ENCODE assay signal across 8 cellular contexts in the genomic region with DNA sequence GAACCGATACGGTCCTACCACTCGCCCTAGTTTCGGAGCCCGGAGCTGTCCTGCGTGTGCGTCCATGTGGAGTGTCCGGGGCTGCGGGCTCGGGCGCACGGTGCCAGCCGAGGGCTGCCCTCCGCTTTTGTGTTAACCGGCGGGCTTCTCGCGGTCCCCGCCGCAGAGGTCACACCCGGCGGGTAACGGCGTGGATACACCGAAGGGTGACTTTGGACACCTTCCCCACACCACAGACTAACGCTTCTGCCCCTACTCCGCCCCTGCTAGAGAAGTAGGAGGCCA. TPM values are rescaled to one million over a fixed set of nuclear protein-coding genes. Genes with fewer than 3 reads are reported as not detected.
A peak's percentile ranks its signal among the peaks of the same experiment; 100 is the strongest.
DNase-seq lines count a peak whose midpoint lies in the region; ATAC-seq and TF ChIP-seq lines count a peak whose summit lies in the region.

No MANE protein-coding gene starts in this region.

- H3K27ac Mint-ChIP-seq in HFFc6 (peak overlapping the region; percentile 80), progenitor cell of endocrine pancreas (peak overlapping the region; percentile 97)

- WGBS in SK-N-SH (ENCODE audit: low lambda C conversion rate) = under 1% methylated on average over 25 of the region's 27 CpGs

- H3K27me3 ChIP-seq in SK-N-SH (ENCODE audit: insufficient read depth) = peaks cover 42% of the 10 kb centered on the region

- no peaks in the 10 kb centered on the region for H3K9me3 ChIP-seq in SK-N-SH

- no peaks in the 10 kb centered on the region for H3K79me2 ChIP-seq in SK-N-SH (ENCODE audit: insufficient read depth)

- DNase-seq in HFFc6 = no peak
- DNase-seq in SK-N-SH = no peak
- DNase-seq in fibroblast of villous mesenchyme (ENCODE audit: low read depth) = peak; percentile 20
- no peak for DNase-seq in progenitor cell of endocrine pancreas (ENCODE audit: low spot score, unreplicated experiment)
- no peak for DNase-seq in hippocampal formation (lab: John Stamatoyannopoulos, UW)
- no peak for DNase-seq in Ammon's horn (ENCODE audit: low spot score)

- TF ChIP-seq CTCF in GM12875 (IDR thresholded peaks at IDR 0.05; ENCODE audit: borderline replicate concordance, insufficient read depth, low read depth, low read length) (no peak), HFFc6 (IDR thresholded peaks at IDR 0.05) (no peak), SK-N-SH (IDR thresholded peaks at IDR 0.05) (no peak), fibroblast of villous mesenchyme (IDR thresholded peaks at IDR 0.05; ENCODE audit: insufficient read depth, low read depth, low read length) (no peak), progenitor cell of endocrine pancreas (IDR thresholded peaks at IDR 0.05; ENCODE audit: unreplicated experiment) (no peak)

- H3K9me3 Mint-ChIP-seq in HFFc6 = no peaks in the 10 kb centered on the region
- no peaks in the 10 kb centered on the region for H3K9me3 Mint-ChIP-seq in progenitor cell of endocrine pancreas (ENCODE audit: low read depth)

- peak overlapping the region; percentile 71 to 78; a peak in 3 of 4 replicates for H3K27ac ChIP-seq in SK-N-SH (ENCODE audit: low read depth in 2 of 2, low read length in 1 of 2)

- no peak for ATAC-seq in HG03457 (IDR thresholded peaks at IDR 0.05; ENCODE audit: unreplicated experiment)

- H3K4me1 Mint-ChIP-seq in HFFc6 (ENCODE audit: low read depth) (peaks cover 29% of the 10 kb centered on the region), progenitor cell of endocrine pancreas (ENCODE audit: low read depth) (peaks cover 33% of the 10 kb centered on the region)

- H3K36me3 ChIP-seq in SK-N-SH (replicated peaks in 1 of 2; ENCODE audit: control insufficient read depth in 1 of 2, insufficient read depth in 2 of 2, low read length in 1 of 2) = no peaks in the 10 kb centered on the region

- H3K4me3 ChIP-seq in GM12875 (ENCODE audit: low read depth, low read length) = peak overlapping the region; percentile 73
- H3K4me3 ChIP-seq in SK-N-SH (ENCODE audit: low read depth in 2 of 2, low read length in 1 of 2) = peak overlapping the region; percentile 67 to 71
- peak overlapping the region; percentile 89 for H3K4me3 ChIP-seq in fibroblast of villous mesenchyme (ENCODE audit: low read depth, low read length)

- CTCF ChIA-PET in SK-N-SH (lab: Yijun Ruan, JAX) = interaction anchor here (0.7 to 5.2 kb wide), 16 partner anchors 11 to 317 kb away, joined by 3 to 49 read pairs (median 4); partner anchors contain the start of gene BATF3

- H2AFZ ChIP-seq in SK-N-SH (ENCODE audit: low read depth) = peak overlapping the region; percentile 60; the same call in 1 of the 2 replicates

- no peak for TF ChIP-seq EP300 in SK-N-SH (IDR thresholded peaks at IDR 0.05; ENCODE audit: borderline replicate concordance in 1 of 2, low read depth in 1 of 2, low read length in 1 of 2)

- H3K4me1 ChIP-seq in SK-N-SH (ENCODE audit: control insufficient read depth in 1 of 2, insufficient read depth in 2 of 2, low read depth in 1 of 2, low read length in 1 of 2) = peaks cover 4 to 32% of the 10 kb centered on the region in 2 experiments; a peak in 2 of 4 replicates

- H3K4me2 ChIP-seq in SK-N-SH = peak overlapping the region; percentile 97

- H3K27me3 Mint-ChIP-seq in HFFc6 (ENCODE audit: insufficient read depth) (peaks cover 59% of the 10 kb centered on the region), progenitor cell of endocrine pancreas (peaks cover 71% of the 10 kb centered on the region)

- peaks cover 6% of the 10 kb centered on the region for H3F3A ChIP-seq in SK-N-SH (replicated peaks; ENCODE audit: insufficient read depth)

- H3K4me3 Mint-ChIP-seq in HFFc6 = peak overlapping the region; percentile 89
- peak overlapping the region; percentile 73 for H3K4me3 Mint-ChIP-seq in progenitor cell of endocrine pancreas (ENCODE audit: low read depth)

- no peaks in the 10 kb centered on the region for H3K36me3 Mint-ChIP-seq in HFFc6 (ENCODE audit: low read depth)
- H3K36me3 Mint-ChIP-seq in progenitor cell of endocrine pancreas (ENCODE audit: insufficient read depth) = peaks cover 1% of the 10 kb centered on the region

- POLR2A ChIA-PET in SK-N-SH (lab: Yijun Ruan, JAX) = interaction anchor here (0.5 to 2.5 kb wide), 25 partner anchors 8 to 572 kb away, joined by 3 to 41 read pairs (median 4); partner anchors contain the start of genes BATF3, DTL, FLVCR1 and INTS7

- H4K20me1 ChIP-seq in SK-N-SH (ENCODE audit: insufficient read depth) = no peaks in the 10 kb centered on the region; the same call in 1 of the 2 replicates

- TF ChIP-seq RAD21 in SK-N-SH (IDR thresholded peaks at IDR 0.05; ENCODE audit: low read length) = no peak

- no peaks in the 10 kb centered on the region for H3K9me2 ChIP-seq in SK-N-SH

- peak overlapping the region; percentile 65 for H3K9ac ChIP-seq in SK-N-SH

TF ChIP-seq in SK-N-SH, 30 proteins besides CTCF, POLR2A, EP300 and RAD21:
- TF ChIP-seq SIN3A (IDR thresholded peaks at IDR 0.05; ENCODE audit: borderline replicate concordance, low read depth, low read length) (no peak), FOSL2 (IDR thresholded peaks at IDR 0.05; ENCODE audit: borderline replicate concordance, low read depth) (no peak), RFX5 (IDR thresholded peaks at IDR 0.05; ENCODE audit: low read length) (no peak), MXI1 (IDR thresholded peaks at IDR 0.05; ENCODE audit: low read depth, low read length) (no peak), GABPA (IDR thresholded peaks at IDR 0.05; ENCODE audit: low read depth) (no peak), EZH2phosphoT487 (IDR thresholded peaks at IDR 0.05; ENCODE audit: borderline replicate concordance, low read depth) (peak; percentile 63; the same call in 1 of the 2 replicates), SMC3 (IDR thresholded peaks at IDR 0.05; ENCODE audit: low read depth, low read length) (no peak)
- TF ChIP-seq, protein P1, sequence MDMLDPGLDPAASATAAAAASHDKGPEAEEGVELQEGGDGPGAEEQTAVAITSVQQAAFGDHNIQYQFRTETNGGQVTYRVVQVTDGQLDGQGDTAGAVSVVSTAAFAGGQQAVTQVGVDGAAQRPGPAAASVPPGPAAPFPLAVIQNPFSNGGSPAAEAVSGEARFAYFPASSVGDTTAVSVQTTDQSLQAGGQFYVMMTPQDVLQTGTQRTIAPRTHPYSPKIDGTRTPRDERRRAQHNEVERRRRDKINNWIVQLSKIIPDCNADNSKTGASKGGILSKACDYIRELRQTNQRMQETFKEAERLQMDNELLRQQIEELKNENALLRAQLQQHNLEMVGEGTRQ (IDR thresholded peaks at IDR 0.05; ENCODE audit: borderline replicate concordance, low read depth, low read length) = no peak

RNA-seq across cellular contexts. Expression of gene ATF3, which starts 0.7 kb away (rescaled TPM):
- total RNA-seq in HFFc6 (2021; fragmentation: NEBNext Ultra II Directional; extraction: Animal tissue kit (Norgen Biotek cat#: 25700)) = 1 to 10 TPM; 1.9 to 5.5 (median 4.8) TPM
- polyA plus RNA-seq in SK-N-SH (2012; rRNA removed) = 29.7 TPM in 2 replicates
- 16.4 and 25.6 TPM in 2 replicates for polyA plus RNA-seq in SK-N-SH (2012; cell fraction: cytosol; rRNA removed)
- 75.2 and 130 TPM in 2 replicates for polyA plus RNA-seq in SK-N-SH (2012; cell fraction: nucleus; rRNA removed)
- total RNA-seq in fibroblast of villous mesenchyme = 12.9 and 20.3 TPM in 2 replicates
- 14.6 and 18.2 TPM in 2 replicates for total RNA-seq in progenitor cell of endocrine pancreas
